ENCODE assay signal across 8 cellular contexts in genomic region chr22:22440188-22440587, GRCh38.
"Had no signal": no experiment of that assay in that cellular context is flagged by ENCODE, and none has a peak within 500 bp of the region (broad histone marks: within the 10 kb centered on the region; RNA-seq: fewer than 3 reads in every experiment).

No MANE protein-coding gene starts in this region.

- DNase-seq: GDM1, GF-D8 had no signal

- H3K4me3 ChIP-seq: GM12878 had no signal

- FAIRE-seq: G401.6, GM12878, GM12891, GM12892, GM18507, GM19239 had no signal

- ATAC-seq: GM12878 had no signal
